19 cellular contexts compared by ENCODE assay signal in genomic region chr15:80593486-80594055, GRCh38.
DNase-seq lines count a peak whose midpoint lies in the region; ATAC-seq and TF ChIP-seq lines count a peak whose summit lies in the region.
"Had no signal": no experiment of that assay in that cellular context is flagged by ENCODE, and none has a peak within 500 bp of the region (broad histone marks: within the 10 kb centered on the region; RNA-seq: fewer than 3 reads in every experiment).

No MANE protein-coding gene starts in this region.

- H3K4me2 ChIP-seq in neuronal stem cell (ENCODE audit: insufficient read depth, low read length, poor library complexity, severe bottlenecking), result no peak overlapping the region

- H2AFZ ChIP-seq in neuronal stem cell (ENCODE audit: low read length), result no peak overlapping the region

- H2BK15ac ChIP-seq in neuronal stem cell (ENCODE audit: low read length), result no peak overlapping the region

- DNase-seq in cardiac septum (ENCODE audit: low spot score) (peak; percentile 68), right cardiac atrium (no peak), RWPE2 (ENCODE audit: low spot score) (peak; percentile 63), mesenteric fat pad (ENCODE audit: low spot score) (peak; percentile 71), neuronal stem cell (ENCODE audit: low spot score) (no peak), upper lobe of right lung (no peak), HCEC 1CT (no peak)
- no peak for DNase-seq in activated CD4-positive, alpha-beta T cell treated with anti-CD3 and anti-CD28 coated beads for 1 hour
- DNase-seq: 8988T; ACHN; BE2C; Caco-2; Calu3; CD4-positive, alpha-beta T cell; CD8-positive, alpha-beta T cell; DMS79 treated with DMSO at 0.1 percent for 48 hours; GF-D8 had no signal

- WGBS in right cardiac atrium, result 89% methylated on average over 13 of the region's 13 CpGs
- no CpG with 5 or more reads among the region's 13 CpGs for WGBS in neuronal stem cell (ENCODE audit: extremely low coverage in 2 of 2, insufficient read length in 2 of 2, insufficient replicate concordance in 1 of 2), 2 donors

- H2BK12ac ChIP-seq in neuronal stem cell (ENCODE audit: low read length), result no peak overlapping the region

- intact Hi-C loops in cardiac septum (cut with DNase I) (no loop called here), right cardiac atrium (cut with DNase I) (no loop called here), upper lobe of right lung (cut with DNase I) (no loop called here)

- no peak overlapping the region for H2BK120ac ChIP-seq in neuronal stem cell (ENCODE audit: low read depth, low read length)

- no peak overlapping the region for H3K18ac ChIP-seq in neuronal stem cell (ENCODE audit: low read length)

- no peak overlapping the region for H3K9ac ChIP-seq in neuronal stem cell (ENCODE audit: low read depth, low read length, poor library complexity)
- H3K9ac ChIP-seq: BLaER1 had no signal

- H3K14ac ChIP-seq in neuronal stem cell (ENCODE audit: low read length), result no peak overlapping the region

- H3K23ac ChIP-seq in neuronal stem cell (ENCODE audit: low read depth, low read length, poor library complexity), result peak overlapping the region; percentile 13

- no peak overlapping the region for H3K4me3 ChIP-seq in right cardiac atrium (ENCODE audit: low read length)
- no peak overlapping the region for H3K4me3 ChIP-seq in RWPE2 (ENCODE audit: severe bottlenecking)
- H3K4me3 ChIP-seq in neuronal stem cell (ENCODE audit: low read length in 2 of 2), result no peak overlapping the region
- H3K4me3 ChIP-seq in upper lobe of right lung, result no peak overlapping the region
- H3K4me3 ChIP-seq: BLaER1 had no signal

- H2BK5ac ChIP-seq in neuronal stem cell (ENCODE audit: low read length), result no peak overlapping the region

- H3K27ac ChIP-seq in right cardiac atrium (ENCODE audit: low read length), result no peak overlapping the region
- no peak overlapping the region for H3K27ac ChIP-seq in RWPE2 (ENCODE audit: poor library complexity, severe bottlenecking)
- no peak overlapping the region for H3K27ac ChIP-seq in neuronal stem cell (replicated peaks; ENCODE audit: low read length)
- no peak overlapping the region for H3K27ac ChIP-seq in upper lobe of right lung
- H3K27ac ChIP-seq: BLaER1, C4-2B had no signal

- no peaks in the 10 kb centered on the region for H3K36me3 ChIP-seq in RWPE2 (ENCODE audit: low read depth)
- H3K36me3 ChIP-seq in neuronal stem cell (replicated peaks in 1 of 2; ENCODE audit: control insufficient read depth in 2 of 2, insufficient read depth in 2 of 2, low read length in 2 of 2), result peaks cover 30 to 81% of the 10 kb centered on the region in 2 donors
- H3K36me3 ChIP-seq in upper lobe of right lung, result no peaks in the 10 kb centered on the region
- H3K36me3 ChIP-seq: BE2C had no signal

- H4K8ac ChIP-seq in neuronal stem cell (ENCODE audit: low read depth, low read length), result no peak overlapping the region

- H3K27me3 ChIP-seq in right cardiac atrium (ENCODE audit: control insufficient read depth, insufficient read depth), result no peaks in the 10 kb centered on the region
- H3K27me3 ChIP-seq in RWPE2 (ENCODE audit: insufficient read depth, poor library complexity, severe bottlenecking), result no peaks in the 10 kb centered on the region
- no peaks in the 10 kb centered on the region for H3K27me3 ChIP-seq in neuronal stem cell (ENCODE audit: control insufficient read depth in 3 of 3, insufficient read depth in 3 of 3, low read depth in 1 of 3, low read length in 3 of 3)
- no peaks in the 10 kb centered on the region for H3K27me3 ChIP-seq in upper lobe of right lung
- H3K27me3 ChIP-seq: BE2C, BLaER1 had no signal

- H4K91ac ChIP-seq in neuronal stem cell (ENCODE audit: low read depth, low read length, poor library complexity), result no peak overlapping the region

- H3K4ac ChIP-seq in neuronal stem cell (ENCODE audit: low read length), result no peak overlapping the region

- no peak overlapping the region for H2AK5ac ChIP-seq in neuronal stem cell (ENCODE audit: low read depth, low read length)

- H3K79me1 ChIP-seq in neuronal stem cell (ENCODE audit: low read depth, low read length), result no peaks in the 10 kb centered on the region

- no peak for TF ChIP-seq CTCF in RWPE2 (IDR thresholded peaks at IDR 0.05; ENCODE audit: poor library complexity, severe bottlenecking)
- no peak for TF ChIP-seq CTCF in upper lobe of right lung (IDR thresholded peaks at IDR 0.05)

- no peaks in the 10 kb centered on the region for H3K9me3 ChIP-seq in right cardiac atrium (ENCODE audit: control insufficient read depth, low read length)
- no peaks in the 10 kb centered on the region for H3K9me3 ChIP-seq in RWPE2 (ENCODE audit: severe bottlenecking)
- no peaks in the 10 kb centered on the region for H3K9me3 ChIP-seq in neuronal stem cell (replicated peaks in 1 of 2; ENCODE audit: control insufficient read depth in 2 of 2, insufficient read depth in 1 of 2, low read depth in 1 of 2, low read length in 2 of 2)
- no peaks in the 10 kb centered on the region for H3K9me3 ChIP-seq in upper lobe of right lung
- H3K9me3 ChIP-seq: BE2C, BLaER1, Caco-2 had no signal

- ATAC-seq in right cardiac atrium (no peak), RWPE2 (ENCODE audit: low read depth) (no peak), upper lobe of right lung (no peak)
- ATAC-seq: CD8-positive, alpha-beta T cell had no signal

- no peaks in the 10 kb centered on the region for H3K4me1 ChIP-seq in right cardiac atrium (ENCODE audit: control insufficient read depth, insufficient read depth, low read length)
- H3K4me1 ChIP-seq in RWPE2 (ENCODE audit: insufficient read depth, poor library complexity, severe bottlenecking), result peaks cover 29% of the 10 kb centered on the region
- H3K4me1 ChIP-seq in neuronal stem cell (ENCODE audit: control insufficient read depth in 2 of 2, insufficient read depth in 1 of 2, low read depth in 1 of 2, low read length in 2 of 2), result no peaks in the 10 kb centered on the region
- no peaks in the 10 kb centered on the region for H3K4me1 ChIP-seq in upper lobe of right lung
- H3K4me1 ChIP-seq: BE2C had no signal

Comparison
In these comparisons a context has a peak if more than half of its experiments do, and no peak if none do; other contexts are left out.
1. DNase-seq: peak in cardiac septum (single experiment), RWPE2 (single experiment) and mesenteric fat pad (single experiment); none in right cardiac atrium (0 of 3), neuronal stem cell (single experiment), upper lobe of right lung (single experiment), HCEC 1CT (single experiment) and activated CD4-positive, alpha-beta T cell treated with anti-CD3 and anti-CD28 coated beads for 1 hour (single experiment).